9 cellular contexts compared by ENCODE assay signal in genomic region chr5:31855527-31855862, GRCh38.
A peak's percentile ranks its signal among the peaks of the same experiment; 100 is the strongest.
DNase-seq lines count a peak whose midpoint lies in the region; ATAC-seq and TF ChIP-seq lines count a peak whose summit lies in the region.
"Had no signal": no experiment of that assay in that cellular context is flagged by ENCODE, and none has a peak within 500 bp of the region (broad histone marks: within the 10 kb centered on the region; RNA-seq: fewer than 3 reads in every experiment).

No MANE protein-coding gene starts in this region.

- DNase-seq in fibroblast of lung (ENCODE audit: low read depth in 2 of 2), result no peak
- no peak for DNase-seq in HCEC 1CT
- no peak for DNase-seq in NCI-H524 treated with DMSO at 0.1 percent for 48 hours (lab: John Stamatoyannopoulos, UW)
- DNase-seq in RKO (ENCODE audit: low spot score), result no peak

- no peak overlapping the region for H3K9ac ChIP-seq in fibroblast of lung (ENCODE audit: insufficient read depth, low read length)

- H3K4me3 Mint-ChIP-seq in nephron, result peak overlapping the region; percentile 86 to 93 (median 88)

- no peaks in the 10 kb centered on the region for H3K79me2 ChIP-seq in fibroblast of lung (ENCODE audit: control insufficient read depth, insufficient read depth, low read length)

- H3K4me1 ChIP-seq in fibroblast of lung (ENCODE audit: control insufficient read depth, extremely low read depth, insufficient read depth, low read length), result peaks cover 8% of the 10 kb centered on the region

- TF ChIP-seq CTCF in 22Rv1 (IDR thresholded peaks at IDR 0.05) (peak; percentile 6), VCaP (conservative IDR thresholded peaks at IDR 0.05) (no peak), fibroblast of lung (conservative IDR thresholded peaks at IDR 0.05 in 1 of 2, IDR thresholded peaks at IDR 0.05 in 1 of 2; ENCODE audit: low read depth in 1 of 2, low read length in 2 of 2) (no peak), nephron (IDR thresholded peaks at IDR 0.05; ENCODE audit: unreplicated experiment in 3 of 3) (no peak)

- no peak for ATAC-seq in GM18517 (IDR thresholded peaks at IDR 0.05; ENCODE audit: unreplicated experiment)

- no peaks in the 10 kb centered on the region for H3K36me3 ChIP-seq in fibroblast of lung (ENCODE audit: control insufficient read depth, insufficient read depth, low read length)

- H3K27me3 ChIP-seq in fibroblast of lung (ENCODE audit: control insufficient read depth, insufficient read depth, low read length), result no peaks in the 10 kb centered on the region

- H3K9me3 Mint-ChIP-seq in nephron, result peaks cover 12% of the 10 kb centered on the region

- peak overlapping the region; percentile 25 to 60 (median 47) for H3K4me3 ChIP-seq in fibroblast of lung (replicated peaks in 1 of 4; ENCODE audit: control extremely low read depth in 1 of 4, insufficient read depth in 1 of 4, low read depth in 3 of 4, low read length in 4 of 4)

- H3K4me2 ChIP-seq in fibroblast of lung (ENCODE audit: extremely low read depth, insufficient read depth, low read length), result peak overlapping the region; percentile 83

- H3K4me1 Mint-ChIP-seq in nephron, result peaks cover 32% of the 10 kb centered on the region

- H3K27me3 Mint-ChIP-seq in nephron (ENCODE audit: low read depth), result peaks cover 36% of the 10 kb centered on the region

- peaks cover 34% of the 10 kb centered on the region for H3K36me3 Mint-ChIP-seq in nephron (ENCODE audit: low read depth)

- no peaks in the 10 kb centered on the region for H4K20me1 ChIP-seq in fibroblast of lung (ENCODE audit: control insufficient read depth, extremely low read depth, insufficient read depth, low read length)

- H3K9me3 ChIP-seq in fibroblast of lung (ENCODE audit: control insufficient read depth, insufficient read depth, low read depth, low read length), result no peaks in the 10 kb centered on the region

- peak overlapping the region in 1 of 3 experiments; percentile 83 for H3K27ac Mint-ChIP-seq in nephron
- H3K27ac Mint-ChIP-seq: activated T-helper 1 cell treated with anti-CD3 and anti-CD28 coated beads, Interleukin-12 subunit alpha, Interleukin-12 subunit beta, Interleukin-2, Interleukin-4 antibody, amounts not matched to agents 30 ng/mL and 10 ng/mL and 1 ng/mL, durations not matched to agents 14 hours and 24 hours and 36 hours had no signal

- H3K27ac ChIP-seq in 22Rv1, result no peak overlapping the region
- peak overlapping the region; percentile 60; the same call in 1 of the 2 replicates for H3K27ac ChIP-seq in VCaP
- H3K27ac ChIP-seq in fibroblast of lung (ENCODE audit: insufficient read depth, low read length), result no peak overlapping the region

- H2AFZ ChIP-seq in fibroblast of lung (ENCODE audit: low read length), result peak overlapping the region; percentile 2
